ENCODE assay signal across 18 cellular contexts in genomic region chr6:14838041-14838596, GRCh38.
DNase-seq lines count a peak whose midpoint lies in the region; ATAC-seq and TF ChIP-seq lines count a peak whose summit lies in the region.
"Had no signal": no experiment of that assay in that cellular context is flagged by ENCODE, and none has a peak within 500 bp of the region (broad histone marks: within the 10 kb centered on the region; RNA-seq: fewer than 3 reads in every experiment).

No MANE protein-coding gene starts in this region.

- WGBS in esophagus squamous epithelium, 2 donors = 61 to 63% methylated on average over 4 of the region's 4 CpGs
- WGBS in body of pancreas, 2 donors = 33 to 44% methylated on average over 4 of the region's 4 CpGs

- no peaks in the 10 kb centered on the region for H3K4me1 ChIP-seq in HEK293 (ENCODE audit: control insufficient read depth, insufficient read depth, low read length)
- peaks cover 0 to 3% (median 0%) of the 10 kb centered on the region in 3 donors for H3K4me1 ChIP-seq in esophagus squamous epithelium
- H3K4me1 ChIP-seq in CD8-positive, alpha-beta T cell (ENCODE audit: insufficient read depth, low read length) = no peaks in the 10 kb centered on the region
- no peaks in the 10 kb centered on the region for H3K4me1 ChIP-seq in body of pancreas
- H3K4me1 ChIP-seq: Peyer's patch had no signal

- H3K36me3 Mint-ChIP-seq in activated T-helper 17 cell treated with anti-CD3 and anti-CD28 coated beads, Interleukin-2, amount 50 U/mL, for 72 hours (ENCODE audit: low read depth) = no peaks in the 10 kb centered on the region
- no peaks in the 10 kb centered on the region for H3K36me3 Mint-ChIP-seq in nephron (ENCODE audit: low read depth)
- H3K36me3 Mint-ChIP-seq in CD8-positive, alpha-beta T cell = no peaks in the 10 kb centered on the region

- TF ChIP-seq CTCF in HEK293 (tag by site-specific recombination; IDR thresholded peaks at IDR 0.05) (no peak), nephron (IDR thresholded peaks at IDR 0.05; ENCODE audit: unreplicated experiment in 3 of 3) (no peak), esophagus squamous epithelium (IDR thresholded peaks at IDR 0.05) (no peak), body of pancreas (IDR thresholded peaks at IDR 0.05) (no peak)
- no peak for TF ChIP-seq CTCF in CD8-positive, alpha-beta T cell (IDR thresholded peaks at IDR 0.05)

- peaks cover 0 to 5% (median 0%) of the 10 kb centered on the region in 4 donors for H3K27me3 ChIP-seq in esophagus squamous epithelium
- no peaks in the 10 kb centered on the region for H3K27me3 ChIP-seq in CD8-positive, alpha-beta T cell (ENCODE audit: insufficient read depth, low read length)
- H3K27me3 ChIP-seq in body of pancreas = no peaks in the 10 kb centered on the region
- H3K27me3 ChIP-seq: Peyer's patch had no signal

- ATAC-seq in activated T-helper 17 cell treated with anti-CD3 and anti-CD28 coated beads, Interleukin-2, amount 50 U/mL, for 72 hours (replicated peaks) = no peak
- no peak for ATAC-seq in CD8-positive, alpha-beta T cell
- no peak for ATAC-seq in body of pancreas
- ATAC-seq: SK-N-SH treated with all-trans-retinoic acid at 6 μM for 48 hours had no signal

- peak; percentile 52 for DNase-seq in NCI-H69 (lab: John Stamatoyannopoulos, UW)
- DNase-seq in esophagus squamous epithelium (lab: John Stamatoyannopoulos, UW) = no peak
- no peak for DNase-seq in H4 (ENCODE audit: low spot score)
- DNase-seq in CD8-positive, alpha-beta T cell = no peak
- no peak for DNase-seq in body of pancreas
- DNase-seq: COR-L47, HCEC 1CT, KG1, NCI-H187, NCI-H446, Peyer's patch, Right ventricle myocardium superior, T-helper 1 cell had no signal

- peaks cover 6% of the 10 kb centered on the region for H3K4me1 Mint-ChIP-seq in activated T-helper 17 cell treated with anti-CD3 and anti-CD28 coated beads, Interleukin-2, amount 50 U/mL, for 72 hours
- H3K4me1 Mint-ChIP-seq in nephron = peaks cover 46% of the 10 kb centered on the region
- H3K4me1 Mint-ChIP-seq in CD8-positive, alpha-beta T cell (ENCODE audit: low read depth) = no peaks in the 10 kb centered on the region

- H3K27ac ChIP-seq in HEK293 (ENCODE audit: extremely low read depth, low read depth, low read length) (no peak overlapping the region), esophagus squamous epithelium (no peak overlapping the region), body of pancreas (no peak overlapping the region)
- H3K27ac ChIP-seq in CD8-positive, alpha-beta T cell (ENCODE audit: low read depth, low read length) = no peak overlapping the region
- H3K27ac ChIP-seq: C4-2B, Peyer's patch had no signal

- H3K9me3 ChIP-seq in HEK293 (ENCODE audit: control insufficient read depth, insufficient read depth, low read depth, low read length) (no peaks in the 10 kb centered on the region), esophagus squamous epithelium (no peaks in the 10 kb centered on the region), body of pancreas (no peaks in the 10 kb centered on the region)
- H3K9me3 ChIP-seq in CD8-positive, alpha-beta T cell (ENCODE audit: low read length) = no peaks in the 10 kb centered on the region
- H3K9me3 ChIP-seq: Peyer's patch had no signal

- H3K9me3 Mint-ChIP-seq in activated T-helper 17 cell treated with anti-CD3 and anti-CD28 coated beads, Interleukin-2, amount 50 U/mL, for 72 hours = no peaks in the 10 kb centered on the region
- no peaks in the 10 kb centered on the region for H3K9me3 Mint-ChIP-seq in nephron
- H3K9me3 Mint-ChIP-seq in CD8-positive, alpha-beta T cell = no peaks in the 10 kb centered on the region

- TF ChIP-seq POLR2A in esophagus squamous epithelium (IDR thresholded peaks at IDR 0.05) (no peak), body of pancreas (IDR thresholded peaks at IDR 0.05) (no peak)

- H3K27ac Mint-ChIP-seq in activated T-helper 17 cell treated with anti-CD3 and anti-CD28 coated beads, Interleukin-2, amount 50 U/mL, for 72 hours = no peak overlapping the region
- H3K27ac Mint-ChIP-seq in nephron = peak overlapping the region; percentile 28 to 72 (median 50)
- no peak overlapping the region for H3K27ac Mint-ChIP-seq in CD8-positive, alpha-beta T cell

- CTCF ChIA-PET in HEK293 (lab: Yijun Ruan, JAX) = interaction anchor here (0.5 to 0.6 kb wide), 2 partner anchors 13 to 303 kb away, joined by 3 to 7 read pairs; no protein-coding TSS in a partner anchor
- CTCF ChIA-PET in CD8-positive, alpha-beta T cell (lab: Charles Lee) = interaction anchor here (1.0 kb wide), 1 partner anchor 9 kb away, joined by 3 read pairs; no protein-coding TSS in a partner anchor

- H3K36me3 ChIP-seq in HEK293 (ENCODE audit: control insufficient read depth in 2 of 2, insufficient read depth in 1 of 2, low read length in 2 of 2) = no peaks in the 10 kb centered on the region
- no peaks in the 10 kb centered on the region for H3K36me3 ChIP-seq in esophagus squamous epithelium
- no peaks in the 10 kb centered on the region for H3K36me3 ChIP-seq in CD8-positive, alpha-beta T cell (ENCODE audit: insufficient read depth, low read length)
- H3K36me3 ChIP-seq in body of pancreas (replicated peaks in 1 of 2; ENCODE audit: insufficient read depth in 1 of 2, low read depth in 2 of 2) = no peaks in the 10 kb centered on the region
- H3K36me3 ChIP-seq: Peyer's patch had no signal

- no peaks in the 10 kb centered on the region for H3K27me3 Mint-ChIP-seq in activated T-helper 17 cell treated with anti-CD3 and anti-CD28 coated beads, Interleukin-2, amount 50 U/mL, for 72 hours
- H3K27me3 Mint-ChIP-seq in nephron (ENCODE audit: low read depth) = peaks cover 6% of the 10 kb centered on the region
- H3K27me3 Mint-ChIP-seq in CD8-positive, alpha-beta T cell (ENCODE audit: low read depth) = peaks cover 3% of the 10 kb centered on the region

- intact Hi-C loops in esophagus squamous epithelium (cut with DNase I) = no loop called here
- intact Hi-C loops in CD8-positive, alpha-beta T cell (cut with DNase I, micrococcal nuclease) = no loop called here
- intact Hi-C loops in body of pancreas (cut with DNase I) = no loop called here

- H3K4me3 Mint-ChIP-seq in activated T-helper 17 cell treated with anti-CD3 and anti-CD28 coated beads, Interleukin-2, amount 50 U/mL, for 72 hours = peak overlapping the region; percentile 0
- peak overlapping the region in 1 of 3 experiments; percentile 3 for H3K4me3 Mint-ChIP-seq in nephron
- no peak overlapping the region for H3K4me3 Mint-ChIP-seq in CD8-positive, alpha-beta T cell

- H3K4me3 ChIP-seq in HEK293 (ENCODE audit: low read depth, low read length) = no peak overlapping the region
- H3K4me3 ChIP-seq in esophagus squamous epithelium = no peak overlapping the region
- no peak overlapping the region for H3K4me3 ChIP-seq in CD8-positive, alpha-beta T cell (ENCODE audit: low read depth, low read length)
- H3K4me3 ChIP-seq in body of pancreas = no peak overlapping the region
- H3K4me3 ChIP-seq: Peyer's patch had no signal

- POLR2A ChIA-PET in HEK293 (lab: Yijun Ruan, JAX) = no interaction called here
- POLR2A ChIA-PET in CD8-positive, alpha-beta T cell (lab: Charles Lee) = no interaction called here

TF ChIP-seq in HEK293, 187 proteins besides CTCF, POLR2A, EP300 and RAD21:
- 0 out of 2 replicates have a peak, but pooled peaks have one; percentile 11 for TF ChIP-seq PRDM6 (tag by site-specific recombination; IDR thresholded peaks at IDR 0.05)
- TF ChIP-seq ZNF121 (tag by site-specific recombination; IDR thresholded peaks at IDR 0.05) = no peak
- no peak for TF ChIP-seq ZNF280C (tag by site-specific recombination; IDR thresholded peaks at IDR 0.05)

Comparison
In these comparisons a context has a peak if more than half of its experiments do, and no peak if none do; other contexts are left out.
1. H3K27ac Mint-ChIP-seq: peak in nephron (3 of 3); none in activated T-helper 17 cell treated with anti-CD3 and anti-CD28 coated beads, Interleukin-2, amount 50 U/mL, for 72 hours (single experiment) and CD8-positive, alpha-beta T cell (single experiment).